1 cellular context compared by ENCODE assay signal in the genomic region with DNA sequence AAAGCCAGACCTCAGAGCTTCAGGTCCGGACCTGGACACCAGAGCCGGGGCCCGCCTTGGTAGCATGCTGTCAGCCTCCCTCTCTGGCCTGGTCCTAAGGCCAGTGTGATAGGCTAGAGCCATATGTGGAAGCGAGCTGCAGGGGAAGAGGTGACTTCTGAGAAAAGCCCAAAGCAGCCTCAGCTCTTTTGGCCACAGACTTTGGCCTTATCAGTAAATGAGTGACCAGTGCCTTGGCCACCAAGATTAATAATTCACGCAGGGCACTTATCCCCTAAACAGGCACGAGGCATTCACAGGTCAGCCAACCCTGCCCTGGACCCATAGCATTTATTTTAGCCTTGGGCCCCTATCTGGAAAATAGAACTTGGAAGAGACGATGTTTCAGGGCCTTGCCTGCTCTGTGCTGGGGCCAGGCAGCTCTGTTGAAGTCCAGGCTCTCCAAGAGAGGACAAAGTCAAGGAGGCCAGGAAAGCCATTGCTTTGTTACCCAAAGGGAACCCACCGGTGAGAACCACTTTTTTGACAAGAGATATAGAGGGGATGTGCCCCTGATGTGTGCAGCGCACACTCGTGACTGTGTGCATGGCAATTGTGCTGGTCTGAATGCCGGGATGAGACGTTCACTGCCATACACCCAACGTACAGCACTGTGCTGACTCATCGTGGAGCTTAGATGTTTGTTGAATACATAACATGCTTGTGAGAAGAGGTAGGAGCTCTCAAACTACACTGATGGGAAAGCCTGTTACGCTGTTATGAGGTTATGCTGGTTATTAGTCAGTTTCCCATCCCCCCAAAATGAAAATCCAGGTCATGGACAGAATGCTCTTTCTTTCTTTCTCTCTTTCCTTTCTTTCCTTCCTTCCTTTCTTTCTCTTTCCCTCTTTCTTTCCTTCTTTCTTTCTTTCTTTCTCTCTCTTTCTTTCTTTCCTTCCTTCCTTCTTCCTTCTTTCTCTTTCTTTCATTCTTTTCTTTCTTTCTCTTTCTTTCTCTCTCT.
TF ChIP-seq lines count a peak whose summit lies in the region.

No MANE protein-coding gene starts in this region.

TF ChIP-seq in HepG2, 621 proteins besides CTCF, POLR2A, EP300 and RAD21 (continued from another document and continues in another):
- TF ChIP-seq, protein P1, sequence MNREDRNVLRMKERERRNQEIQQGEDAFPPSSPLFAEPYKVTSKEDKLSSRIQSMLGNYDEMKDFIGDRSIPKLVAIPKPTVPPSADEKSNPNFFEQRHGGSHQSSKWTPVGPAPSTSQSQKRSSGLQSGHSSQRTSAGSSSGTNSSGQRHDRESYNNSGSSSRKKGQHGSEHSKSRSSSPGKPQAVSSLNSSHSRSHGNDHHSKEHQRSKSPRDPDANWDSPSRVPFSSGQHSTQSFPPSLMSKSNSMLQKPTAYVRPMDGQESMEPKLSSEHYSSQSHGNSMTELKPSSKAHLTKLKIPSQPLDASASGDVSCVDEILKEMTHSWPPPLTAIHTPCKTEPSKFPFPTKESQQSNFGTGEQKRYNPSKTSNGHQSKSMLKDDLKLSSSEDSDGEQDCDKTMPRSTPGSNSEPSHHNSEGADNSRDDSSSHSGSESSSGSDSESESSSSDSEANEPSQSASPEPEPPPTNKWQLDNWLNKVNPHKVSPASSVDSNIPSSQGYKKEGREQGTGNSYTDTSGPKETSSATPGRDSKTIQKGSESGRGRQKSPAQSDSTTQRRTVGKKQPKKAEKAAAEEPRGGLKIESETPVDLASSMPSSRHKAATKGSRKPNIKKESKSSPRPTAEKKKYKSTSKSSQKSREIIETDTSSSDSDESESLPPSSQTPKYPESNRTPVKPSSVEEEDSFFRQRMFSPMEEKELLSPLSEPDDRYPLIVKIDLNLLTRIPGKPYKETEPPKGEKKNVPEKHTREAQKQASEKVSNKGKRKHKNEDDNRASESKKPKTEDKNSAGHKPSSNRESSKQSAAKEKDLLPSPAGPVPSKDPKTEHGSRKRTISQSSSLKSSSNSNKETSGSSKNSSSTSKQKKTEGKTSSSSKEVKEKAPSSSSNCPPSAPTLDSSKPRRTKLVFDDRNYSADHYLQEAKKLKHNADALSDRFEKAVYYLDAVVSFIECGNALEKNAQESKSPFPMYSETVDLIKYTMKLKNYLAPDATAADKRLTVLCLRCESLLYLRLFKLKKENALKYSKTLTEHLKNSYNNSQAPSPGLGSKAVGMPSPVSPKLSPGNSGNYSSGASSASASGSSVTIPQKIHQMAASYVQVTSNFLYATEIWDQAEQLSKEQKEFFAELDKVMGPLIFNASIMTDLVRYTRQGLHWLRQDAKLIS (CRISPR knock-in tag; IDR thresholded peaks at IDR 0.05): peak; percentile 40; the same call in 1 of the 2 replicates
- TF ChIP-seq ZFP37 (CRISPR knock-in tag; IDR thresholded peaks at IDR 0.05; ENCODE audit: borderline replicate concordance): 0 out of 2 replicates have a peak, but pooled peaks have one; percentile 46
- 0 out of 2 replicates have a peak, but pooled peaks have one; percentile 23 for TF ChIP-seq HMGXB3 (CRISPR knock-in tag; IDR thresholded peaks at IDR 0.05; ENCODE audit: borderline replicate concordance)
- no peak for TF ChIP-seq CREB1 (IDR thresholded peaks at IDR 0.05)
- peak; percentile 64 for TF ChIP-seq CREB1 (CRISPR knock-in tag; IDR thresholded peaks at IDR 0.05)
- TF ChIP-seq NFYC (CRISPR knock-in tag; IDR thresholded peaks at IDR 0.05): no peak
- peak; percentile 42; the same call in 1 of the 2 replicates for TF ChIP-seq SIN3A (IDR thresholded peaks at IDR 0.05; ENCODE audit: borderline replicate concordance, low read depth, low read length)
- TF ChIP-seq, protein P2, sequence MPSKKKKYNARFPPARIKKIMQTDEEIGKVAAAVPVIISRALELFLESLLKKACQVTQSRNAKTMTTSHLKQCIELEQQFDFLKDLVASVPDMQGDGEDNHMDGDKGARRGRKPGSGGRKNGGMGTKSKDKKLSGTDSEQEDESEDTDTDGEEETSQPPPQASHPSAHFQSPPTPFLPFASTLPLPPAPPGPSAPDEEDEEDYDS (CRISPR knock-in tag; IDR thresholded peaks at IDR 0.05): peak; percentile 99
- TF ChIP-seq PAX8 (CRISPR knock-in tag; IDR thresholded peaks at IDR 0.05; ENCODE audit: borderline replicate concordance): no peak
- TF ChIP-seq HMG20A (CRISPR knock-in tag; IDR thresholded peaks at IDR 0.05; ENCODE audit: borderline replicate concordance): peak; percentile 14; the same call in 1 of the 2 replicates
- TF ChIP-seq ZNF878 (CRISPR knock-in tag; IDR thresholded peaks at IDR 0.05): peak; percentile 83; the same call in 1 of the 2 replicates
- TF ChIP-seq GTF2F1 (IDR thresholded peaks at IDR 0.05; ENCODE audit: low read length): peak; percentile 40; the same call in 1 of the 2 replicates
- no peak for TF ChIP-seq ZNF615 (CRISPR knock-in tag; IDR thresholded peaks at IDR 0.05; ENCODE audit: borderline replicate concordance)
- no peak for TF ChIP-seq ZNF639 (CRISPR knock-in tag; conservative IDR thresholded peaks at IDR 0.05)
- no peak for TF ChIP-seq RFX5 (IDR thresholded peaks at IDR 0.05; ENCODE audit: low read depth, low read length)
- no peak for TF ChIP-seq MZF1 (CRISPR knock-in tag; IDR thresholded peaks at IDR 0.05; ENCODE audit: borderline replicate concordance)
- no peak for TF ChIP-seq GRHL1 (CRISPR knock-in tag; conservative IDR thresholded peaks at IDR 0.05)
- TF ChIP-seq HIC2 (CRISPR knock-in tag; IDR thresholded peaks at IDR 0.05; ENCODE audit: low read depth): no peak; the same call in 1 of the 2 replicates
- TF ChIP-seq, protein P3, sequence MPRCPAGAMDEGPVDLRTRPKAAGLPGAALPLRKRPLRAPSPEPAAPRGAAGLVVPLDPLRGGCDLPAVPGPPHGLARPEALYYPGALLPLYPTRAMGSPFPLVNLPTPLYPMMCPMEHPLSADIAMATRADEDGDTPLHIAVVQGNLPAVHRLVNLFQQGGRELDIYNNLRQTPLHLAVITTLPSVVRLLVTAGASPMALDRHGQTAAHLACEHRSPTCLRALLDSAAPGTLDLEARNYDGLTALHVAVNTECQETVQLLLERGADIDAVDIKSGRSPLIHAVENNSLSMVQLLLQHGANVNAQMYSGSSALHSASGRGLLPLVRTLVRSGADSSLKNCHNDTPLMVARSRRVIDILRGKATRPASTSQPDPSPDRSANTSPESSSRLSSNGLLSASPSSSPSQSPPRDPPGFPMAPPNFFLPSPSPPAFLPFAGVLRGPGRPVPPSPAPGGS (CRISPR knock-in tag; IDR thresholded peaks at IDR 0.05): peak; percentile 78
- peak; percentile 61; the same call in 1 of the 2 replicates for TF ChIP-seq HDAC1 (CRISPR knock-in tag; IDR thresholded peaks at IDR 0.05)
- 0 out of 2 replicates have a peak, but pooled peaks have one; percentile 52 for TF ChIP-seq YEATS2 (CRISPR knock-in tag; IDR thresholded peaks at IDR 0.05; ENCODE audit: borderline replicate concordance)
- TF ChIP-seq RFXAP (CRISPR knock-in tag; IDR thresholded peaks at IDR 0.05; ENCODE audit: borderline replicate concordance): 0 out of 2 replicates have a peak, but pooled peaks have one; percentile 74
- no peak for TF ChIP-seq HMGA1 (CRISPR knock-in tag; conservative IDR thresholded peaks at IDR 0.05)
- TF ChIP-seq PITX1 (CRISPR knock-in tag; IDR thresholded peaks at IDR 0.05): peak; percentile 63
- TF ChIP-seq ZNF30 (CRISPR knock-in tag; IDR thresholded peaks at IDR 0.05): no peak
- peak; percentile 83 for TF ChIP-seq SSRP1 (CRISPR knock-in tag; IDR thresholded peaks at IDR 0.05)
- TF ChIP-seq ATF7 (IDR thresholded peaks at IDR 0.05): peak; percentile 33
- no peak for TF ChIP-seq ATF7 (CRISPR knock-in tag; IDR thresholded peaks at IDR 0.05)
- no peak for TF ChIP-seq MAZ (IDR thresholded peaks at IDR 0.05; ENCODE audit: borderline replicate concordance, low read depth, low read length)
- TF ChIP-seq MAZ (CRISPR knock-in tag; IDR thresholded peaks at IDR 0.05; ENCODE audit: low read depth): peak; percentile 69
- TF ChIP-seq ZBTB49 (CRISPR knock-in tag; IDR thresholded peaks at IDR 0.05; ENCODE audit: borderline replicate concordance): 0 out of 2 replicates have a peak, but pooled peaks have one; percentile 51
- TF ChIP-seq ZMYM4 (CRISPR knock-in tag; IDR thresholded peaks at IDR 0.05): peak; percentile 58
- 0 out of 2 replicates have a peak, but pooled peaks have one; percentile 60 for TF ChIP-seq ZNF33B (CRISPR knock-in tag; IDR thresholded peaks at IDR 0.05)
- peak; percentile 25 for TF ChIP-seq GABPB1 (CRISPR knock-in tag; IDR thresholded peaks at IDR 0.05)
- peak; percentile 58; the same call in 1 of the 2 replicates for TF ChIP-seq SMAD3 (CRISPR knock-in tag; IDR thresholded peaks at IDR 0.05)
- TF ChIP-seq ZNF562 (CRISPR knock-in tag; IDR thresholded peaks at IDR 0.05; ENCODE audit: borderline replicate concordance): no peak
- TF ChIP-seq CHD4 (IDR thresholded peaks at IDR 0.05; ENCODE audit: borderline replicate concordance, low read length): 0 out of 2 replicates have a peak, but pooled peaks have one; percentile 27
- TF ChIP-seq ZNF343 (CRISPR knock-in tag; IDR thresholded peaks at IDR 0.05): peak; percentile 27; the same call in 1 of the 2 replicates
- peak; percentile 89; the same call in 1 of the 2 replicates for TF ChIP-seq ZNF431 (CRISPR knock-in tag; IDR thresholded peaks at IDR 0.05; ENCODE audit: borderline replicate concordance, low read depth)
